In the genomic region with DNA sequence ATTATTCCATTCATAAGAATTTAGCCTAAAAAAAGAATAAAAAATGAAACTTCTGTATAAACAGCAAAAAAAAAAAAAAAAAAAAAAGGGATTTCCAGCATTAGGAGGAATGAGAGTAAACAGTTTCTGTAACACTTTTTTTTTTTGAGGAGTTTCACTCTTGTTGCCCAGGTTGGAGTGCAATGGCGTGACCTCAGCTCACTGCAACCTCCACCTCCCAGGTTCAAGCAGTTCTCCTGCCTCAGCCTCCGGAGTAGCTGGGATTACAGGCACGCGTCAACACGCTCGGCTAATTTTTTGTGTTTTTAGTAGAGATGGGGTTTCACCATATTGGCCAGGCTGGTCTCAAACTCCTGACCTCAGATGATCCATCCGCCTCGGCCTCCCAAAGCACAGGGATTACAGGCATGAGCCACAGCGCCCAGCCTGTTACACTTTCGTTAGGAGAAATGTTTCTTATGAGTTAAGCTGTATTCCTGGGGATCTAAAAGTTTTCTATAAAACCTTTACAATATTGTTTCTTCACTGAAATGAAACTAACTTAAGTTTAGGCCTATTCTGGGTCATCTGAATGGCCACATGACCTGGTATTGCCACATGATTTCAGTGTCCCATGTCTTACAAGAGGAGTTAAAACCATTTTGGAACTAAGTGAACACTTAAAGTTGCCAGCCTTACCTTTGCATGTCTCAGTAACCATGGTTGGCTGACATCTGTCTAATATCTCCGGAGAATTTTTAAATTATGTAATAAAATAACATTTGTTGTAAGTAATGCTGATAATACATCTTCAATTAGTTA, we compare ENCODE assay signal across 11 cellular contexts. TPM values are rescaled to one million over a fixed set of nuclear protein-coding genes. Genes with fewer than 3 reads are reported as not detected.
DNase-seq lines count a peak whose midpoint lies in the region; ATAC-seq and TF ChIP-seq lines count a peak whose summit lies in the region.
"Had no signal": no experiment of that assay in that cellular context is flagged by ENCODE, and none has a peak within 500 bp of the region (broad histone marks: within the 10 kb centered on the region; RNA-seq: fewer than 3 reads in every experiment).

No MANE protein-coding gene starts in this region.

- H3K4me1 Mint-ChIP-seq in activated T-cell treated with anti-CD3 and anti-CD28 coated beads, Interleukin-2, amount 50 U/mL, for 72 hours (ENCODE audit: low read depth): peaks cover 97% of the 10 kb centered on the region

- no peaks in the 10 kb centered on the region for H3K9me3 Mint-ChIP-seq in activated T-cell treated with anti-CD3 and anti-CD28 coated beads, Interleukin-2, amount 50 U/mL, for 72 hours
- H3K9me3 Mint-ChIP-seq in activated naive CD4-positive, alpha-beta T cell treated with anti-CD3 and anti-CD28 coated beads, Interleukin-2, amount 50 U/mL, for 72 hours: no peaks in the 10 kb centered on the region

- intact Hi-C loops in stomach (cut with DNase I; ENCODE audit: low total_unique reads): no loop called here

- no peaks in the 10 kb centered on the region for H3K9me2 ChIP-seq in hepatocyte (replicated peaks; ENCODE audit: insufficient read depth)

- H3K27ac ChIP-seq in hepatocyte (peak overlapping the region; percentile 32), stomach (peak overlapping the region in 4 of 5 donors; percentile 28 to 56 (median 52))
- H3K27ac ChIP-seq: HL-60, VCaP had no signal

- 93% methylated on average over 11 of the region's 11 CpGs for WGBS in hepatocyte (ENCODE audit: low lambda C conversion rate, missing lambda C conversion rate)
- 88 to 91% (median 89%) methylated on average over 11 of the region's 11 CpGs for WGBS in stomach, 5 donors

- H3K4me3 Mint-ChIP-seq in activated T-cell treated with anti-CD3 and anti-CD28 coated beads, Interleukin-2, amount 50 U/mL, for 72 hours: peak overlapping the region; percentile 61 to 76

- no peaks in the 10 kb centered on the region for H3K27me3 Mint-ChIP-seq in activated T-cell treated with anti-CD3 and anti-CD28 coated beads, Interleukin-2, amount 50 U/mL, for 72 hours (ENCODE audit: low read depth)

- peaks cover 85% of the 10 kb centered on the region for H4K20me1 ChIP-seq in hepatocyte (ENCODE audit: insufficient read depth, poor library complexity, severe bottlenecking)

- H3K36me3 ChIP-seq in hepatocyte (replicated peaks; ENCODE audit: insufficient read depth, low read depth) (no peaks in the 10 kb centered on the region), stomach (peaks cover 0 to 6% (median 3%) of the 10 kb centered on the region in 4 donors), BE2C (no peaks in the 10 kb centered on the region)

- peak; percentile 42 to 52 for ATAC-seq in activated T-cell treated with anti-CD3 and anti-CD28 coated beads, Interleukin-2, amount 50 U/mL, for 72 hours (replicated peaks in 1 of 2)
- ATAC-seq in activated naive CD4-positive, alpha-beta T cell treated with anti-CD3 and anti-CD28 coated beads, Interleukin-2, amount 50 U/mL, for 72 hours: peak; percentile 57 to 69

- H3K36me3 Mint-ChIP-seq in activated T-cell treated with anti-CD3 and anti-CD28 coated beads, Interleukin-2, amount 50 U/mL, for 72 hours (ENCODE audit: insufficient read depth in 2 of 2): peaks cover 6 to 12% of the 10 kb centered on the region in 2 donors
- peaks cover 5 to 18% of the 10 kb centered on the region in 2 donors for H3K36me3 Mint-ChIP-seq in activated naive CD4-positive, alpha-beta T cell treated with anti-CD3 and anti-CD28 coated beads, Interleukin-2, amount 50 U/mL, for 72 hours

- H3K79me2 ChIP-seq in hepatocyte: peaks cover 100% of the 10 kb centered on the region

- H2AFZ ChIP-seq in hepatocyte: no peak overlapping the region

- TF ChIP-seq EP300 in stomach (IDR thresholded peaks at IDR 0.05): no peak

- peak overlapping the region; percentile 60 for H3K4me2 ChIP-seq in hepatocyte

- no peak overlapping the region for H3K4me3 ChIP-seq in hepatocyte
- no peak overlapping the region for H3K4me3 ChIP-seq in stomach
- no peak overlapping the region for H3K4me3 ChIP-seq in BE2C (ENCODE audit: low read depth, low read length)

- no peak for TF ChIP-seq POLR2A in stomach (IDR thresholded peaks at IDR 0.05)

- peaks cover 24% of the 10 kb centered on the region for H3K4me1 ChIP-seq in hepatocyte (ENCODE audit: insufficient read depth)
- peaks cover 17 to 79% (median 44%) of the 10 kb centered on the region in 4 donors for H3K4me1 ChIP-seq in stomach
- no peaks in the 10 kb centered on the region for H3K4me1 ChIP-seq in BE2C

- TF ChIP-seq CTCF in hepatocyte (IDR thresholded peaks at IDR 0.05; ENCODE audit: poor library complexity) (no peak), stomach (IDR thresholded peaks at IDR 0.05) (no peak), BE2C (IDR thresholded peaks at IDR 0.05; ENCODE audit: low read depth, low read length) (no peak)

- H3K27me3 ChIP-seq in hepatocyte (no peaks in the 10 kb centered on the region), stomach (no peaks in the 10 kb centered on the region), BE2C (no peaks in the 10 kb centered on the region)

- H3K27ac Mint-ChIP-seq in activated T-cell treated with anti-CD3 and anti-CD28 coated beads, Interleukin-2, amount 50 U/mL, for 72 hours: peak overlapping the region; percentile 75
- peak overlapping the region; percentile 67 to 82 for H3K27ac Mint-ChIP-seq in activated naive CD4-positive, alpha-beta T cell treated with anti-CD3 and anti-CD28 coated beads, Interleukin-2, amount 50 U/mL, for 72 hours

- H3K9me3 ChIP-seq in hepatocyte (ENCODE audit: low read depth): no peaks in the 10 kb centered on the region
- no peaks in the 10 kb centered on the region for H3K9me3 ChIP-seq in stomach
- H3K9me3 ChIP-seq in BE2C: no peaks in the 10 kb centered on the region

- no peak for DNase-seq in activated T-cell treated with anti-CD3 and anti-CD28 coated beads, Interleukin-2, amount 50 U/mL, for 72 hours
- no peak for DNase-seq in activated T-cell treated with anti-CD3 and anti-CD28 coated beads, Interleukin-2, amount 50 U/mL, for 48 hours
- no peak for DNase-seq in activated naive CD4-positive, alpha-beta T cell treated with anti-CD3 and anti-CD28 coated beads, Interleukin-2, amount 50 U/mL, for 72 hours (ENCODE audit: low spot score in 2 of 2)
- no peak for DNase-seq in hepatocyte (ENCODE audit: low spot score)
- DNase-seq in stomach: no peak
- DNase-seq in BE2C: no peak
- DNase-seq in SIG-M5 (lab: John Stamatoyannopoulos, UW): no peak
- DNase-seq in HCEC 1CT: no peak
- DNase-seq: GDM1 had no signal

RNA-seq across cellular contexts. Expression of a gene that starts 17.5 kb away (rescaled TPM):
- total RNA-seq in activated T-cell treated with anti-CD3 and anti-CD28 coated beads, Interleukin-2, amount 50 U/mL, for 72 hours: 100 to 1,000 TPM; 249 to 310 TPM
- total RNA-seq in activated naive CD4-positive, alpha-beta T cell treated with anti-CD3 and anti-CD28 coated beads, Interleukin-2, amount 50 U/mL, for 72 hours: 100 to 1,000 TPM; 108 to 146 TPM
- total RNA-seq in hepatocyte (93.3 and 108 TPM in 2 replicates), stomach (100 to 1,000 TPM in 1 of 5 donors, 10 to 100 TPM in 4; 26.2 to 233 (median 85.9) TPM)
- polyA plus RNA-seq in hepatocyte (46.0 and 58.5 TPM in 2 replicates), stomach (10 to 100 TPM; 18.9 to 54.7 (median 37.9) TPM)
- polyA plus RNA-seq in BE2C (2012; ENCODE audit: insufficient read depth, insufficient read length, low read depth): 33.8 TPM
